15 cellular contexts compared by ENCODE assay signal in the genomic region with DNA sequence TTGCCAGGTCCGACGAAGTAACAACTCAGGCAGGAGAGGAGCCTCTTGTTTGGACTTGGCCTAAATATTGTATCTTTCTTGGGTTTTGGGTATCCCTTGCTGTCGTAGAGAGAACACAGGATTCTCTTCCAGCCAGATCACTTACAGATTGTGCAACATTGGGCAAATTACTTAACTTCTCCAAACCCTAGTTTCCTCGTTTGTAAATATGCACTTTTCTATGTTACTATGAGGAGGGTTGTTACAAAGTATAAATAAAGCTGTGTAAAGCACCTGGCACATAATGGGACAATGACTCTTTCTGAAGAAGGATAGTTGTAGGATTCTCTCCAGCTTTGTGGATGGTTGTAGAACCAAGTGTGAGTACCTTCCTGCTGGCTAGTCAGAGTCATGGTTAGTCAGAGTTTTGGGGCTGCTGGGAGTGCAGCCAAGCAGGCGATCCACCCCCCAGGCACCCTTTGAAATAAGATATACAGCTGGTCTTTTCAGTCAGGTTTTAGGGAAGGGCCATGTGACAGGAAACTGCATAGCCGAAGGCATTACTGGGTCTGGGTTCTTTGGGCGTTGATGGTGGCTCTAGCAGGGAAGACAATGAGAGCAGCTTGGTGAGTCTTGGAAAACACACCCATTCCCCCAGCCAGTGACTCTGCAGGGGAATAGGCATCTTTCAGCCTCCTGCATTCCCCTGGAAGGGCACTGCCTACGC. TPM values are rescaled to one million over a fixed set of nuclear protein-coding genes. Genes with fewer than 3 reads are reported as not detected.
A peak's percentile ranks its signal among the peaks of the same experiment; 100 is the strongest.
DNase-seq lines count a peak whose midpoint lies in the region; ATAC-seq, FAIRE-seq and TF ChIP-seq lines count a peak whose summit lies in the region.
"Had no signal": no experiment of that assay in that cellular context is flagged by ENCODE, and none has a peak within 500 bp of the region (broad histone marks: within the 10 kb centered on the region; RNA-seq: fewer than 3 reads in every experiment).

No MANE protein-coding gene starts in this region.

- peak; percentile 81 for FAIRE-seq in RCC 7860 (lab: Jason Lieb, UNC)

- peak overlapping the region; percentile 55 for H3K27ac ChIP-seq in epithelial cell of prostate

- H3K9me3 Mint-ChIP-seq in mesothelial cell of epicardium, result no peaks in the 10 kb centered on the region
- H3K9me3 Mint-ChIP-seq: activated naive CD4-positive, alpha-beta T cell treated with anti-CD3 and anti-CD28 coated beads, Interleukin-2, amount 50 U/mL, for 24 hours; stimulated activated naive CD8-positive, alpha-beta T cell treated with anti-CD3 and anti-CD28 coated beads, Interleukin-15, Interleukin-2, amounts not matched to agents 100 ng/mL and 50 ng/mL, for 24 hours had no signal

- no peak overlapping the region for H3K4me3 Mint-ChIP-seq in mesothelial cell of epicardium
- H3K4me3 Mint-ChIP-seq: activated CD4-positive, alpha-beta T cell treated with anti-CD3 and anti-CD28 coated beads for 36 hours; activated naive CD4-positive, alpha-beta T cell treated with anti-CD3 and anti-CD28 coated beads, Interleukin-2, amount 50 U/mL, for 24 hours; immature natural killer cell; stimulated activated naive CD8-positive, alpha-beta T cell treated with anti-CD3 and anti-CD28 coated beads, Interleukin-15, Interleukin-2, amounts not matched to agents 100 ng/mL and 50 ng/mL, for 24 hours had no signal

- TF ChIP-seq CTCF in mesothelial cell of epicardium (IDR thresholded peaks at IDR 0.05; ENCODE audit: unreplicated experiment), result no peak

- peaks cover 21% of the 10 kb centered on the region for H3K4me1 Mint-ChIP-seq in mesothelial cell of epicardium
- H3K4me1 Mint-ChIP-seq: activated CD4-positive, alpha-beta T cell treated with anti-CD3 and anti-CD28 coated beads for 36 hours; activated naive CD4-positive, alpha-beta T cell treated with anti-CD3 and anti-CD28 coated beads, Interleukin-2, amount 50 U/mL, for 24 hours; immature natural killer cell had no signal

- H3K4me3 ChIP-seq in skeletal muscle cell (ENCODE audit: low read depth, low read length), result no peak overlapping the region

- no peak overlapping the region for H3K27ac Mint-ChIP-seq in mesothelial cell of epicardium
- H3K27ac Mint-ChIP-seq: activated CD4-positive, alpha-beta T cell treated with anti-CD3 and anti-CD28 coated beads for 36 hours; activated naive CD4-positive, alpha-beta T cell treated with anti-CD3 and anti-CD28 coated beads, Interleukin-2, amount 50 U/mL, for 24 hours; immature natural killer cell; stimulated activated naive CD8-positive, alpha-beta T cell treated with anti-CD3 and anti-CD28 coated beads, Interleukin-15, Interleukin-2, amounts not matched to agents 100 ng/mL and 50 ng/mL, for 24 hours had no signal

- DNase-seq in H4 (ENCODE audit: low spot score) (peak; percentile 84), RCC 7860 (ENCODE audit: low spot score) (peak; percentile 76), epithelial cell of prostate (ENCODE audit: low read depth, low spot score) (peak; percentile 90), skeletal muscle cell (ENCODE audit: low read depth) (peak; percentile 52), mesothelial cell of epicardium (ENCODE audit: low spot score in 2 of 2, unreplicated experiment in 2 of 2) (no peak), NCI-H345 (lab: John Stamatoyannopoulos, UW) (no peak), activated gamma-delta T cell treated with Interleukin-2 at 50 U/mL for 16 hours (no peak)
- DNase-seq: activated CD4-positive, alpha-beta T cell treated with anti-CD3 and anti-CD28 coated beads for 36 hours; effector CD4-positive, alpha-beta T cell; immature natural killer cell; NCI-H1436 treated with DMSO at 0.1 percent for 48 hours; OCI-M1 had no signal

- ATAC-seq in GM18867 (IDR thresholded peaks at IDR 0.05; ENCODE audit: unreplicated experiment), result no peak
- ATAC-seq: activated CD4-positive, alpha-beta T cell treated with anti-CD3 and anti-CD28 coated beads for 36 hours had no signal

- H3K36me3 Mint-ChIP-seq in mesothelial cell of epicardium, result no peaks in the 10 kb centered on the region
- H3K36me3 Mint-ChIP-seq: activated naive CD4-positive, alpha-beta T cell treated with anti-CD3 and anti-CD28 coated beads, Interleukin-2, amount 50 U/mL, for 24 hours; immature natural killer cell had no signal

- peaks cover 6% of the 10 kb centered on the region for H3K27me3 Mint-ChIP-seq in mesothelial cell of epicardium (ENCODE audit: low read depth)
- H3K27me3 Mint-ChIP-seq: activated CD4-positive, alpha-beta T cell treated with anti-CD3 and anti-CD28 coated beads for 36 hours had no signal

RNA-seq across cellular contexts. Expression of gene GDNF, which starts 49.9 kb away (rescaled TPM):
- not detected in 2 replicates for total RNA-seq in H4 (2014; rRNA removed; shearing (Covaris generic))
- total RNA-seq in mesothelial cell of epicardium, result 0.51 to 0.86 TPM (median 0.85 TPM) in 3 replicates
- total RNA-seq: activated CD4-positive, alpha-beta T cell treated with anti-CD3 and anti-CD28 coated beads for 36 hours had no signal

Comparison
In these comparisons a context has a peak if more than half of its experiments do, and no peak if none do; other contexts are left out.
1. DNase-seq: peak in H4 (single experiment), RCC 7860 (single experiment), epithelial cell of prostate (single experiment) and skeletal muscle cell (single experiment); none in mesothelial cell of epicardium (0 of 2), NCI-H345 (single experiment) and activated gamma-delta T cell treated with Interleukin-2 at 50 U/mL for 16 hours (single experiment).